In genomic region chr1:56235909-56236510, GRCh38 we compare ENCODE assay signal across 1 cellular context.
TF ChIP-seq lines count a peak whose summit lies in the region.

No MANE protein-coding gene starts in this region.

TF ChIP-seq in HepG2, 621 proteins besides CTCF, POLR2A, EP300 and RAD21 (continued from another document and continues in another):
- TF ChIP-seq ZNF318 (CRISPR knock-in tag; IDR thresholded peaks at IDR 0.05) (no peak), ZNF224 (CRISPR knock-in tag; IDR thresholded peaks at IDR 0.05) (no peak), ZNF33A (CRISPR knock-in tag; IDR thresholded peaks at IDR 0.05; ENCODE audit: borderline replicate concordance) (no peak), SMAD3 (CRISPR knock-in tag; IDR thresholded peaks at IDR 0.05) (no peak), ATAD3A (CRISPR knock-in tag; IDR thresholded peaks at IDR 0.05) (no peak), EED (CRISPR knock-in tag; IDR thresholded peaks at IDR 0.05) (no peak), SNAPC5 (CRISPR knock-in tag; IDR thresholded peaks at IDR 0.05; ENCODE audit: borderline replicate concordance) (no peak), ZNF740 (CRISPR knock-in tag; IDR thresholded peaks at IDR 0.05) (no peak), TIGD3 (CRISPR knock-in tag; IDR thresholded peaks at IDR 0.05; ENCODE audit: borderline replicate concordance) (no peak), FOSL2 (CRISPR knock-in tag; IDR thresholded peaks at IDR 0.05) (peak; percentile 53; the same call in 1 of the 2 replicates), TMF1 (CRISPR knock-in tag; IDR thresholded peaks at IDR 0.05; ENCODE audit: low read depth) (0 out of 2 replicates have a peak, but pooled peaks have one; percentile 31), PRDM15 (CRISPR knock-in tag; IDR thresholded peaks at IDR 0.05) (no peak), HMGXB4 (CRISPR knock-in tag; IDR thresholded peaks at IDR 0.05; ENCODE audit: borderline replicate concordance in 1 of 2, low read depth in 1 of 2) (no peak), ARID5B (CRISPR knock-in tag; IDR thresholded peaks at IDR 0.05) (peak; percentile 56; the same call in 1 of the 2 replicates), HOXD1 (CRISPR knock-in tag; IDR thresholded peaks at IDR 0.05) (no peak), NR2F1 (CRISPR knock-in tag; IDR thresholded peaks at IDR 0.05) (no peak), CENPX (CRISPR knock-in tag; IDR thresholded peaks at IDR 0.05) (no peak), SALL1 (CRISPR knock-in tag; IDR thresholded peaks at IDR 0.05) (no peak), NR2F6 (IDR thresholded peaks at IDR 0.05) (peak; percentile 30; the same call in 1 of the 2 replicates), NR2F6 (CRISPR knock-in tag; IDR thresholded peaks at IDR 0.05) (no peak), CBFB (CRISPR knock-in tag; IDR thresholded peaks at IDR 0.05) (no peak), XBP1 (CRISPR knock-in tag; IDR thresholded peaks at IDR 0.05) (no peak), HDAC2 (CRISPR knock-in tag; IDR thresholded peaks at IDR 0.05) (0 out of 2 replicates have a peak, but pooled peaks have one; percentile 16), FOSL1 (CRISPR knock-in tag; IDR thresholded peaks at IDR 0.05; ENCODE audit: borderline replicate concordance) (no peak), ZNF576 (CRISPR knock-in tag; IDR thresholded peaks at IDR 0.05) (no peak), NCOR1 (IDR thresholded peaks at IDR 0.05; ENCODE audit: borderline replicate concordance, low read length) (peak; percentile 26; the same call in 1 of the 2 replicates), ZNF280B (CRISPR knock-in tag; IDR thresholded peaks at IDR 0.05; ENCODE audit: borderline replicate concordance) (no peak), JDP2 (CRISPR knock-in tag; IDR thresholded peaks at IDR 0.05; ENCODE audit: borderline replicate concordance) (no peak), RBAK (CRISPR knock-in tag; IDR thresholded peaks at IDR 0.05) (no peak), CBX1 (IDR thresholded peaks at IDR 0.05; ENCODE audit: low read depth) (no peak), ZNF552 (CRISPR knock-in tag; IDR thresholded peaks at IDR 0.05; ENCODE audit: borderline replicate concordance) (no peak), ZNF639 (CRISPR knock-in tag; conservative IDR thresholded peaks at IDR 0.05) (no peak)
